9 cellular contexts compared by ENCODE assay signal in genomic region chr7:129169705-129170319, GRCh38. TPM values are rescaled to one million over a fixed set of nuclear protein-coding genes. Genes with fewer than 3 reads are reported as not detected.
A peak's percentile ranks its signal among the peaks of the same experiment; 100 is the strongest.
DNase-seq lines count a peak whose midpoint lies in the region; ATAC-seq, FAIRE-seq and TF ChIP-seq lines count a peak whose summit lies in the region.
"Had no signal": no experiment of that assay in that cellular context is flagged by ENCODE, and none has a peak within 500 bp of the region (broad histone marks: within the 10 kb centered on the region; RNA-seq: fewer than 3 reads in every experiment).

No MANE protein-coding gene starts in this region.

- CTCF ChIA-PET in GM12878 (lab: Yijun Ruan, JAX): interaction anchor here (0.6 to 2.4 kb wide), 14 partner anchors 9 to 287 kb away, joined by 3 to 9 read pairs (median 4); no protein-coding TSS in a partner anchor

- H3K9ac ChIP-seq in GM12878 (ENCODE audit: control insufficient read depth, insufficient read depth, low read length) (peak overlapping the region; percentile 66), mucosa of stomach (ENCODE audit: low read length) (peak overlapping the region; percentile 64)

- FAIRE-seq in GM12878 (lab: Jason Lieb, UNC): peak; percentile 35
- FAIRE-seq: A204.1 had no signal

- TF ChIP-seq POLR2A in GM12878 (IDR thresholded peaks at IDR 0.05; ENCODE audit: low read depth, low read length): peak; percentile 6; the same call in 1 of the 2 replicates

- H3K4me2 ChIP-seq in GM12878 (ENCODE audit: control insufficient read depth, insufficient read depth): peak overlapping the region; percentile 80

- no peaks in the 10 kb centered on the region for H3K79me2 ChIP-seq in GM12878 (ENCODE audit: control insufficient read depth, insufficient read depth, low read length)

- ATAC-seq in HG03432 (IDR thresholded peaks at IDR 0.05; ENCODE audit: unreplicated experiment) (peak; percentile 70), GM12878 (peak; percentile 83)

- peak overlapping the region; percentile 52 for H3K4me3 ChIP-seq in GM12878
- H3K4me3 ChIP-seq in mucosa of stomach (ENCODE audit: low read length): no peak overlapping the region

- POLR2A ChIA-PET in GM12878 (lab: Charles Lee): interaction anchor here (0.7 to 5.3 kb wide), 4 partner anchors 20 to 307 kb away, joined by 3 to 32 read pairs (median 3); partner anchors contain the start of gene ATP6V1F

- WGBS in GM12878 (ENCODE audit: insufficient coverage, insufficient replicate concordance, low lambda C conversion rate, missing lambda C conversion rate): 21% methylated on average over 16 of the region's 16 CpGs

- H3K36me3 ChIP-seq in GM12878 (ENCODE audit: control insufficient read depth in 2 of 2, insufficient read depth in 2 of 2, low read length in 1 of 2): peaks cover 11 to 12% of the 10 kb centered on the region in 2 experiments; a peak in 3 of 4 replicates
- H3K36me3 ChIP-seq in mucosa of stomach (ENCODE audit: control insufficient read depth, insufficient read depth, low read length): no peaks in the 10 kb centered on the region

- H2AFZ ChIP-seq in GM12878 (ENCODE audit: control insufficient read depth, low read depth, low read length): peak overlapping the region; percentile 44; the same call in 1 of the 2 replicates

- H3K27ac ChIP-seq in GM12878 (ENCODE audit: control insufficient read depth, insufficient read depth): peak overlapping the region; percentile 77

- SMC1A ChIA-PET in GM12878 (lab: Charles Lee; ENCODE audit: uncharacterized antibody, unreplicated experiment): interaction anchor here (0.6 to 3.3 kb wide), 13 partner anchors 10 to 206 kb away, joined by 3 to 9 read pairs (median 3); no protein-coding TSS in a partner anchor

- TF ChIP-seq CTCF in GM12878 (IDR thresholded peaks at IDR 0.05 in 2 of 3, conservative IDR thresholded peaks at IDR 0.05 in 1 of 3; ENCODE audit: control insufficient read depth in 2 of 3, extremely low read depth in 1 of 3, insufficient read depth in 1 of 3, low read depth in 3 of 3, low read length in 3 of 3): peak in 1 of 3 experiments; percentile 12; a peak in 1 of 6 replicates

- peak; percentile 14; the same call in 1 of the 2 replicates for TF ChIP-seq RAD21 in GM12878 (IDR thresholded peaks at IDR 0.05; ENCODE audit: insufficient read depth, low read depth, low read length)

- H3K4me1 ChIP-seq in GM12878 (ENCODE audit: control insufficient read depth, insufficient read depth, low read length) (peaks cover 30% of the 10 kb centered on the region), mucosa of stomach (ENCODE audit: control insufficient read depth, insufficient read depth, low read length) (peaks cover 7% of the 10 kb centered on the region)

- TF ChIP-seq EP300 in GM12878 (IDR thresholded peaks at IDR 0.05; ENCODE audit: borderline replicate concordance in 1 of 2, control insufficient read depth in 1 of 2, low read depth in 2 of 2, low read length in 2 of 2): no peak; a peak in 1 of 4 replicates

- RAD21 ChIA-PET in GM12878 (lab: Charles Lee; ENCODE audit: unreplicated experiment): interaction anchor here (0.8 to 1.6 kb wide), 4 partner anchors 12 to 96 kb away, joined by 3 to 7 read pairs (median 4); no protein-coding TSS in a partner anchor

- H4K20me1 ChIP-seq in GM12878 (ENCODE audit: control insufficient read depth, insufficient read depth): no peaks in the 10 kb centered on the region

- H3K9me3 ChIP-seq in GM12878 (replicated peaks; ENCODE audit: control insufficient read depth, insufficient read depth, low read length) (no peaks in the 10 kb centered on the region), mucosa of stomach (ENCODE audit: control insufficient read depth, low read length) (no peaks in the 10 kb centered on the region)

- intact Hi-C loops in GM12878 (cut with micrococcal nuclease; ENCODE audit: unreplicated experiment): no loop called here

- peak; percentile 65 for DNase-seq in SIG-M5 treated with dmso at 0.1 percent for 504 hours (lab: John Stamatoyannopoulos, UW; ENCODE audit: unreplicated experiment)
- no peak for DNase-seq in SIG-M5 (lab: John Stamatoyannopoulos, UW)
- DNase-seq in GM12878 (ENCODE audit: low read depth, low spot score): no peak
- no peak for DNase-seq in mesenteric fat pad (ENCODE audit: low spot score)
- no peak for DNase-seq in ecto neural progenitor cell (ENCODE audit: low spot score)
- no peak for DNase-seq in DMS 273 treated with DMSO at 0.1 percent for 48 hours (lab: John Stamatoyannopoulos, UW)

- no TSS peak for BruUV-seq in GM12878 (replicated peaks; lab: Mats Ljungman, UMichigan)

- H3K27me3 ChIP-seq in GM12878 (replicated peaks in 1 of 2; ENCODE audit: control insufficient read depth in 2 of 2, insufficient read depth in 2 of 2, low read length in 1 of 2): no peaks in the 10 kb centered on the region
- H3K27me3 ChIP-seq in mucosa of stomach (ENCODE audit: control insufficient read depth, insufficient read depth, low read length): no peaks in the 10 kb centered on the region

- in situ Hi-C loops in GM12878 (cut with MboI): no loop called here

TF ChIP-seq in GM12878, 131 proteins besides CTCF, POLR2A, EP300 and RAD21 (continues in another document):
- TF ChIP-seq BCL3 (IDR thresholded peaks at IDR 0.05; ENCODE audit: borderline replicate concordance, insufficient read depth, low read depth, low read length, poor library complexity, severe bottlenecking) (peak; percentile 27), POLR2AphosphoS5 (IDR thresholded peaks at IDR 0.05; ENCODE audit: low read length) (peak; percentile 22; the same call in 1 of the 2 replicates), NR2F1 (conservative IDR thresholded peaks at IDR 0.05) (no peak)

RNA-seq across cellular contexts. Expression of gene SMO, which starts 18.6 kb away (rescaled TPM):
- total RNA-seq in GM12878 (2013; cell fraction: nucleolus; rRNA removed): 7.3 and 7.8 TPM in 2 replicates
- total RNA-seq in GM12878 (2014; rRNA removed) (7.8 and 8.2 TPM in 2 replicates), GM12878 (2014; rRNA removed; fragmentation: Illumina TruSeq; extraction: Trizol) (3.0 and 3.3 TPM in 2 replicates), GM12878 (2021) (9.6 and 11.2 TPM in 2 replicates), mesenteric fat pad (6.9 TPM)
- 5.7 TPM for polyA plus RNA-seq in GM12878 (2011; ENCODE audit: low read depth)
- polyA plus RNA-seq in GM12878 (2011; rRNA removed) (0.91 and 1.5 TPM in 2 replicates), GM12878 (2014; fragmentation: Illumina TruSeq; extraction: Trizol) (3.2 and 4.6 TPM in 2 replicates), GM12878 (2014; fragmentation: Nextera tagmentation; extraction: Ambion mirVana) (under 1 TPM; 0.40 to 0.62 TPM), GM12878 (2014; rRNA removed) (8.2 and 8.3 TPM in 2 replicates), GM12878 (2016; fragmentation: Nextera tagmentation; extraction: Ambion mirVana) (1 to 10 TPM; 1.1 to 1.9 TPM)
- polyA plus RNA-seq in GM12878 (2011; cell fraction: cytosol; rRNA removed): 2.2 and 2.4 TPM in 2 replicates
- 5.9 and 8.6 TPM in 2 replicates for polyA plus RNA-seq in GM12878 (2011; cell fraction: nucleus; rRNA removed)
- 12.4 and 13.1 TPM in 2 replicates for polyA plus RNA-seq in GM12878 (2012)
- polyA minus RNA-seq in GM12878 (2011; rRNA and poly(A)+ RNA removed): 3.5 and 7.3 TPM in 2 replicates
- polyA minus RNA-seq in GM12878 (2011; cell fraction: cytosol; rRNA and poly(A)+ RNA removed): 0.83 and 1.3 TPM in 2 replicates
- polyA minus RNA-seq in GM12878 (2011; cell fraction: nucleus; rRNA and poly(A)+ RNA removed): 1.3 TPM in 2 replicates

RNA-seq across cellular contexts. Expression of gene TSPAN33, which starts 25.3 kb away (rescaled TPM):
- 84.1 and 97.9 TPM in 2 replicates for total RNA-seq in GM12878 (2013; cell fraction: nucleolus; rRNA removed)
- 108 and 109 TPM in 2 replicates for total RNA-seq in GM12878 (2014; rRNA removed)
- 77.8 and 78.8 TPM in 2 replicates for total RNA-seq in GM12878 (2014; rRNA removed; fragmentation: Illumina TruSeq; extraction: Trizol)
- total RNA-seq in GM12878 (2021): 113 and 122 TPM in 2 replicates
- polyA plus RNA-seq in GM12878 (2011; ENCODE audit: low read depth): 145 TPM
- polyA plus RNA-seq in GM12878 (2011; rRNA removed): 89.1 and 123 TPM in 2 replicates
- 153 and 156 TPM in 2 replicates for polyA plus RNA-seq in GM12878 (2011; cell fraction: cytosol; rRNA removed)
- polyA plus RNA-seq in GM12878 (2011; cell fraction: nucleus; rRNA removed): 104 and 146 TPM in 2 replicates
- 192 and 193 TPM in 2 replicates for polyA plus RNA-seq in GM12878 (2012)
- 78.5 and 94.8 TPM in 2 replicates for polyA plus RNA-seq in GM12878 (2014; fragmentation: Illumina TruSeq; extraction: Trizol)
- polyA plus RNA-seq in GM12878 (2014; fragmentation: Nextera tagmentation; extraction: Ambion mirVana): 10 to 100 TPM; 17.8 to 30.0 TPM
- polyA plus RNA-seq in GM12878 (2014; rRNA removed): 95.6 and 99.0 TPM in 2 replicates
- 10 to 100 TPM; 12.0 to 15.8 TPM for polyA plus RNA-seq in GM12878 (2016; fragmentation: Nextera tagmentation; extraction: Ambion mirVana)
- 183 and 197 TPM in 2 replicates for polyA minus RNA-seq in GM12878 (2011; rRNA and poly(A)+ RNA removed)
- 46.8 and 47.3 TPM in 2 replicates for polyA minus RNA-seq in GM12878 (2011; cell fraction: cytosol; rRNA and poly(A)+ RNA removed)
- polyA minus RNA-seq in GM12878 (2011; cell fraction: nucleus; rRNA and poly(A)+ RNA removed): 43.9 and 58.9 TPM in 2 replicates
- 9.7 TPM for total RNA-seq in mesenteric fat pad

RNA-seq across cellular contexts. Expression of gene AHCYL2, which starts 55.0 kb away (rescaled TPM):
- 19.4 and 28.2 TPM in 2 replicates for total RNA-seq in GM12878 (2013; cell fraction: nucleolus; rRNA removed)
- 6.0 and 6.7 TPM in 2 replicates for total RNA-seq in GM12878 (2014; rRNA removed)
- total RNA-seq in GM12878 (2014; rRNA removed; fragmentation: Illumina TruSeq; extraction: Trizol): 4.7 and 5.5 TPM in 2 replicates
- 7.0 and 8.3 TPM in 2 replicates for total RNA-seq in GM12878 (2021)
- polyA plus RNA-seq in GM12878 (2011; ENCODE audit: low read depth): 2.7 TPM
- 29.1 and 31.4 TPM in 2 replicates for polyA plus RNA-seq in GM12878 (2011; rRNA removed)
- polyA plus RNA-seq in GM12878 (2011; cell fraction: cytosol; rRNA removed): 13.4 and 16.4 TPM in 2 replicates
- polyA plus RNA-seq in GM12878 (2011; cell fraction: nucleus; rRNA removed): 23.3 and 25.6 TPM in 2 replicates
- 3.2 and 4.4 TPM in 2 replicates for polyA plus RNA-seq in GM12878 (2012)
- polyA plus RNA-seq in GM12878 (2014; fragmentation: Illumina TruSeq; extraction: Trizol): 7.7 and 9.8 TPM in 2 replicates
- polyA plus RNA-seq in GM12878 (2014; fragmentation: Nextera tagmentation; extraction: Ambion mirVana): 1 to 10 TPM; 1.7 to 2.0 TPM
- polyA plus RNA-seq in GM12878 (2014; rRNA removed): 5.0 and 6.1 TPM in 2 replicates
- polyA plus RNA-seq in GM12878 (2016; fragmentation: Nextera tagmentation; extraction: Ambion mirVana): 1 to 10 TPM; 3.5 to 4.4 TPM
- polyA minus RNA-seq in GM12878 (2011; rRNA and poly(A)+ RNA removed): 30.6 and 31.0 TPM in 2 replicates
- 8.3 and 9.8 TPM in 2 replicates for polyA minus RNA-seq in GM12878 (2011; cell fraction: cytosol; rRNA and poly(A)+ RNA removed)
- 13.5 and 15.2 TPM in 2 replicates for polyA minus RNA-seq in GM12878 (2011; cell fraction: nucleus; rRNA and poly(A)+ RNA removed)
- 13.6 TPM for total RNA-seq in mesenteric fat pad
